In the genomic region with DNA sequence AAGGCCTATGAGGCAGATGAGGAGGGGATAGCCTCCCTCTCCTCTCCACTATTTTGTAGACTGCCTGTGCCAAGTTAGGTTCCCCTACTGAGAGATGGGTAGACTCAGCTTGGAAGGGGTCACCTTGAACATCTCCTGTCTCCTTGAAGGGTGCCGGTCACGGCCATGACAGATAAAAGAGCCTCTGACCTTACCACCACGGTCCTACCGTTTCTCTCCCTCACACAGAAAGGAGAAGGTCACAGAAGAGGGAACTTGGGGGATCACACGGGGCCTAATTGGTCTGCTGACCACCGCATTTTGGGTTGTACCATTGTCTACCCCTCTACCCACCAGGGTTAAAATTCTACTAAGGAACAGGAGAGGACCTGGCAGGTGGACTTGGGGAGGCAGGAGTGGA, we compare ENCODE assay signal across 19 cellular contexts. TPM values are rescaled to one million over a fixed set of nuclear protein-coding genes. Genes with fewer than 3 reads are reported as not detected.
DNase-seq lines count a peak whose midpoint lies in the region; ATAC-seq and TF ChIP-seq lines count a peak whose summit lies in the region.
"Had no signal": no experiment of that assay in that cellular context is flagged by ENCODE, and none has a peak within 500 bp of the region (broad histone marks: within the 10 kb centered on the region; RNA-seq: fewer than 3 reads in every experiment).

No MANE protein-coding gene starts in this region.

- peak overlapping the region; percentile 84 for H3K27ac ChIP-seq in effector memory CD4-positive, alpha-beta T cell (ENCODE audit: insufficient read depth, low read length, poor library complexity, severe bottlenecking)
- no peak overlapping the region for H3K27ac ChIP-seq in left lung
- H3K27ac ChIP-seq: hepatocyte, SJCRH30, vagina had no signal

- H3K36me3 Mint-ChIP-seq in activated T-cell treated with anti-CD3 and anti-CD28 coated beads, Interleukin-2, amount 50 U/mL, for 24 hours (ENCODE audit: low read depth) = peaks cover 60% of the 10 kb centered on the region
- no peaks in the 10 kb centered on the region for H3K36me3 Mint-ChIP-seq in activated B cell treated with CpG ODN at 0.5 μM for 24 hours (ENCODE audit: low read depth)
- H3K36me3 Mint-ChIP-seq in stimulated activated naive B cell treated with anti-CD40 and anti-IgM and Interleukin-4, amounts not matched to agents 10 μg/mL and 1 μg/mL and 100 μg/mL, for 72 hours = peaks cover 0 to 2% of the 10 kb centered on the region in 2 donors

- peaks cover 30% of the 10 kb centered on the region for H3K4me1 Mint-ChIP-seq in activated T-cell treated with anti-CD3 and anti-CD28 coated beads, Interleukin-2, amount 50 U/mL, for 24 hours (ENCODE audit: low read depth)
- peaks cover 66% of the 10 kb centered on the region for H3K4me1 Mint-ChIP-seq in activated B cell treated with CpG ODN at 0.5 μM for 24 hours
- peaks cover 48 to 83% of the 10 kb centered on the region in 2 donors for H3K4me1 Mint-ChIP-seq in stimulated activated naive B cell treated with anti-CD40 and anti-IgM and Interleukin-4, amounts not matched to agents 10 μg/mL and 1 μg/mL and 100 μg/mL, for 72 hours

- no peaks in the 10 kb centered on the region for H3K9me3 ChIP-seq in effector memory CD4-positive, alpha-beta T cell (ENCODE audit: control insufficient read depth, low read length)
- H3K9me3 ChIP-seq in left lung = no peaks in the 10 kb centered on the region
- H3K9me3 ChIP-seq: mucosa of descending colon, SJCRH30, vagina had no signal

- intact Hi-C loops in activated B cell treated with CpG ODN at 0.5 μM for 24 hours (cut with micrococcal nuclease) (no loop called here), left lung (cut with DNase I) (loop anchor here in 1 of 2 donors (10.0 kb wide), 1 partner anchor 163 kb away; no protein-coding TSS in a partner anchor)

- no peak for TF ChIP-seq POLR2A in erythroblast (IDR thresholded peaks at IDR 0.05; ENCODE audit: low read length)

- peak overlapping the region; percentile 86 for H3K4me3 Mint-ChIP-seq in activated T-cell treated with anti-CD3 and anti-CD28 coated beads, Interleukin-2, amount 50 U/mL, for 24 hours
- H3K4me3 Mint-ChIP-seq in activated B cell treated with CpG ODN at 0.5 μM for 24 hours = no peak overlapping the region
- no peak overlapping the region for H3K4me3 Mint-ChIP-seq in stimulated activated naive B cell treated with anti-CD40 and anti-IgM and Interleukin-4, amounts not matched to agents 10 μg/mL and 1 μg/mL and 100 μg/mL, for 72 hours

- no peaks in the 10 kb centered on the region for H3K36me3 ChIP-seq in effector memory CD4-positive, alpha-beta T cell (ENCODE audit: control insufficient read depth, insufficient read depth, low read length)
- no peaks in the 10 kb centered on the region for H3K36me3 ChIP-seq in left lung
- H3K36me3 ChIP-seq: SJCRH30, vagina had no signal

- H3K4me1 ChIP-seq in effector memory CD4-positive, alpha-beta T cell (ENCODE audit: control insufficient read depth, insufficient read depth, low read length, poor library complexity, severe bottlenecking) = no peaks in the 10 kb centered on the region
- peaks cover 0 to 4% of the 10 kb centered on the region in 2 donors for H3K4me1 ChIP-seq in left lung
- H3K4me1 ChIP-seq: vagina had no signal

- POLR2A ChIA-PET in activated B cell treated with CpG ODN at 0.5 μM for 24 hours (lab: Charles Lee) = interaction anchor here (8.2 to 20.4 kb wide), 2 partner anchors 10 to 22 kb away, joined by 325 to 1916 read pairs; no protein-coding TSS in a partner anchor

- CTCF ChIA-PET in activated B cell treated with CpG ODN at 0.5 μM for 24 hours (lab: Charles Lee) = interaction anchor here (2.0 to 21.3 kb wide), 3 partner anchors 8 to 75 kb away, joined by 8 to 571 read pairs (median 109); no protein-coding TSS in a partner anchor

- peak overlapping the region; percentile 96 for H3K27ac Mint-ChIP-seq in activated T-cell treated with anti-CD3 and anti-CD28 coated beads, Interleukin-2, amount 50 U/mL, for 24 hours
- peak overlapping the region; percentile 36 for H3K27ac Mint-ChIP-seq in activated B cell treated with CpG ODN at 0.5 μM for 24 hours
- peak overlapping the region; percentile 84 for H3K27ac Mint-ChIP-seq in stimulated activated naive B cell treated with anti-CD40 and anti-IgM and Interleukin-4, amounts not matched to agents 10 μg/mL and 1 μg/mL and 100 μg/mL, for 72 hours

- H3K27me3 ChIP-seq in effector memory CD4-positive, alpha-beta T cell (replicated peaks; ENCODE audit: control insufficient read depth, insufficient read depth, low read length, poor library complexity, severe bottlenecking) = no peaks in the 10 kb centered on the region
- peaks cover 0 to 18% of the 10 kb centered on the region in 2 donors for H3K27me3 ChIP-seq in left lung
- H3K27me3 ChIP-seq: vagina had no signal

- TF ChIP-seq CTCF in activated B cell treated with CpG ODN at 0.5 μM for 24 hours (IDR thresholded peaks at IDR 0.05) (no peak), left lung (IDR thresholded peaks at IDR 0.05) (no peak)

- peak overlapping the region; percentile 59 for H3K4me3 ChIP-seq in effector memory CD4-positive, alpha-beta T cell (ENCODE audit: insufficient read depth, low read depth, low read length, poor library complexity, severe bottlenecking)
- H3K4me3 ChIP-seq in left lung = no peak overlapping the region
- H3K4me3 ChIP-seq: hepatocyte, mucosa of descending colon, SJCRH30 had no signal

- H3K27me3 Mint-ChIP-seq in activated T-cell treated with anti-CD3 and anti-CD28 coated beads, Interleukin-2, amount 50 U/mL, for 24 hours = no peaks in the 10 kb centered on the region
- H3K27me3 Mint-ChIP-seq in activated B cell treated with CpG ODN at 0.5 μM for 24 hours = no peaks in the 10 kb centered on the region
- no peaks in the 10 kb centered on the region for H3K27me3 Mint-ChIP-seq in stimulated activated naive B cell treated with anti-CD40 and anti-IgM and Interleukin-4, amounts not matched to agents 10 μg/mL and 1 μg/mL and 100 μg/mL, for 72 hours

- no peaks in the 10 kb centered on the region for H3K9me3 Mint-ChIP-seq in activated T-cell treated with anti-CD3 and anti-CD28 coated beads, Interleukin-2, amount 50 U/mL, for 24 hours
- H3K9me3 Mint-ChIP-seq in activated B cell treated with CpG ODN at 0.5 μM for 24 hours = no peaks in the 10 kb centered on the region
- H3K9me3 Mint-ChIP-seq in stimulated activated naive B cell treated with anti-CD40 and anti-IgM and Interleukin-4, amounts not matched to agents 10 μg/mL and 1 μg/mL and 100 μg/mL, for 72 hours = no peaks in the 10 kb centered on the region

- DNase-seq in activated T-cell treated with anti-CD3 and anti-CD28 coated beads, Interleukin-2, amount 50 U/mL, for 24 hours = peak; percentile 45
- DNase-seq in activated T-cell treated with anti-CD3 and anti-CD28 coated beads, Interleukin-2, amount 50 U/mL, for 1 hour = no peak
- DNase-seq in activated B cell treated with CpG ODN at 0.5 μM for 24 hours (no peak), left lung (no peak), erythroblast (lab: John Stamatoyannopoulos, UW) (no peak)
- no peak for DNase-seq in effector memory CD4-positive, alpha-beta T cell
- DNase-seq in stimulated activated naive B cell treated with anti-CD40 and anti-IgM and Interleukin-4, amounts not matched to agents 10 μg/mL and 1 μg/mL and 100 μg/mL, for 72 hours = no peak
- DNase-seq: EL; IMR-90; mucosa of descending colon; NCI-H2081; NCI-H510A treated with DMSO at 0.1 percent for 48 hours; SJCRH30; stimulated activated naive CD4-positive, alpha-beta T cell had no signal

- no peak for ATAC-seq in activated B cell treated with CpG ODN at 0.5 μM for 24 hours (ENCODE audit: low read depth)
- ATAC-seq in stimulated activated naive B cell treated with anti-CD40 and anti-IgM and Interleukin-4, amounts not matched to agents 10 μg/mL and 1 μg/mL and 100 μg/mL, for 72 hours (replicated peaks) = no peak
- ATAC-seq in left lung = no peak
- ATAC-seq in GM19324 (IDR thresholded peaks at IDR 0.05; ENCODE audit: low FRiP score, unreplicated experiment) = no peak
- ATAC-seq: mucosa of descending colon had no signal

RNA-seq across cellular contexts. Expression of a gene that starts 17.0 kb away (rescaled TPM):
- total RNA-seq in activated B cell treated with CpG ODN at 0.5 μM for 24 hours (not detected in 2 replicates), left lung (10 to 100 TPM in 1 of 2 donors, not detected in 1; 13.1 TPM)
- total RNA-seq: IMR-90, kidney epithelial cell, mucosa of descending colon, osteoblast, SJCRH30, vagina had no signal

RNA-seq across cellular contexts. Expression of a gene that starts 38.5 kb away (rescaled TPM):
- total RNA-seq in activated B cell treated with CpG ODN at 0.5 μM for 24 hours (not detected in 2 replicates), left lung (under 1 TPM in 1 of 2 donors, not detected in 1; 0.99 TPM)
- total RNA-seq: IMR-90, mucosa of descending colon, osteoblast, SJCRH30, vagina had no signal

Comparison
In these comparisons a context has a peak if more than half of its experiments do, and no peak if none do; other contexts are left out.
1. H3K27ac Mint-ChIP-seq: peak in every context shown above with its lines; median percentile 96 in activated T-cell treated with anti-CD3 and anti-CD28 coated beads, Interleukin-2, amount 50 U/mL, for 24 hours; 84 in stimulated activated naive B cell treated with anti-CD40 and anti-IgM and Interleukin-4, amounts not matched to agents 10 μg/mL and 1 μg/mL and 100 μg/mL, for 72 hours; 36 in activated B cell treated with CpG ODN at 0.5 μM for 24 hours.